In genomic region chr5:148014276-148014675, GRCh38 we compare ENCODE assay signal across 18 cellular contexts. TPM values are rescaled to one million over a fixed set of nuclear protein-coding genes. Genes with fewer than 3 reads are reported as not detected.
"Had no signal": no experiment of that assay in that cellular context is flagged by ENCODE, and none has a peak within 500 bp of the region (broad histone marks: within the 10 kb centered on the region; RNA-seq: fewer than 3 reads in every experiment).

No MANE protein-coding gene starts in this region.

- ATAC-seq: activated CD4-positive, CD25-positive, alpha-beta regulatory T cell treated with anti-CD3 and anti-CD28 coated beads, Interleukin-2, amount 50 U/mL, for 24 hours; activated T-helper 17 cell treated with anti-CD3 and anti-CD28 coated beads, Interleukin-2, amount 50 U/mL, for 72 hours; left ventricle myocardium superior; natural killer cell treated with Interleukin-12 subunit alpha and Interleukin-12 subunit beta and Interleukin-15 and Interleukin-18, amount 100 ng/mL, for 72 hours; right cardiac atrium had no signal

- H3K9me3 ChIP-seq: transverse colon, vagina had no signal

- H3K27me3 ChIP-seq: transverse colon, vagina had no signal

- H3K36me3 ChIP-seq: transverse colon, vagina had no signal

- H3K4me3 ChIP-seq: dorsolateral prefrontal cortex, skin epidermis, transverse colon, vagina had no signal

- H3K4me1 ChIP-seq: transverse colon, vagina had no signal

- H3K27ac ChIP-seq: dorsolateral prefrontal cortex, transverse colon, vagina had no signal

- DNase-seq: activated CD4-positive, alpha-beta T cell treated with anti-CD3 and anti-CD28 coated beads, Interleukin-2, amount 50 U/mL, for 1 hour; activated naive CD4-positive, alpha-beta T cell treated with anti-CD3 and anti-CD28 coated beads, Interleukin-2, amount 10 ng/mL, durations not matched to agents 7 days and 5 days; dorsolateral prefrontal cortex; endodermal cell; islet precursor cell; left ventricle myocardium superior; occipital lobe; right cardiac atrium; stimulated activated CD4-positive, alpha-beta T cell treated with anti-CD3 and anti-CD28 coated beads, Interleukin-4, amount 100 ng/mL, for 24 hours; stimulated activated naive CD4-positive, alpha-beta T cell; transverse colon had no signal

RNA-seq across cellular contexts. Expression of gene SPINK5, which starts 49.5 kb away (rescaled TPM):
- total RNA-seq: activated CD8-positive, alpha-beta memory T cell treated with anti-CD3 and anti-CD28 coated beads for 36 hours; activated T-helper 17 cell treated with anti-CD3 and anti-CD28 coated beads, Interleukin-2, amount 50 U/mL, for 72 hours; fibroblast of lung; natural killer cell treated with Interleukin-12 subunit alpha and Interleukin-12 subunit beta and Interleukin-15 and Interleukin-18, amount 100 ng/mL, for 72 hours; occipital lobe had no signal
- polyA plus RNA-seq: fibroblast of lung had no signal
